ENCODE assay signal across 1 cellular context in genomic region chr7:107167483-107168232, GRCh38.
TF ChIP-seq lines count a peak whose summit lies in the region.

No MANE protein-coding gene starts in this region.

TF ChIP-seq in HepG2, 621 proteins besides CTCF, POLR2A, EP300 and RAD21 (continued from another document and continues in another):
- no peak for TF ChIP-seq SNAPC4 (CRISPR knock-in tag; IDR thresholded peaks at IDR 0.05)
- no peak for TF ChIP-seq ZNF646 (CRISPR knock-in tag; IDR thresholded peaks at IDR 0.05)
- TF ChIP-seq ZNF350 (CRISPR knock-in tag; IDR thresholded peaks at IDR 0.05; ENCODE audit: borderline replicate concordance, low read depth), result no peak
- TF ChIP-seq, protein P1, sequence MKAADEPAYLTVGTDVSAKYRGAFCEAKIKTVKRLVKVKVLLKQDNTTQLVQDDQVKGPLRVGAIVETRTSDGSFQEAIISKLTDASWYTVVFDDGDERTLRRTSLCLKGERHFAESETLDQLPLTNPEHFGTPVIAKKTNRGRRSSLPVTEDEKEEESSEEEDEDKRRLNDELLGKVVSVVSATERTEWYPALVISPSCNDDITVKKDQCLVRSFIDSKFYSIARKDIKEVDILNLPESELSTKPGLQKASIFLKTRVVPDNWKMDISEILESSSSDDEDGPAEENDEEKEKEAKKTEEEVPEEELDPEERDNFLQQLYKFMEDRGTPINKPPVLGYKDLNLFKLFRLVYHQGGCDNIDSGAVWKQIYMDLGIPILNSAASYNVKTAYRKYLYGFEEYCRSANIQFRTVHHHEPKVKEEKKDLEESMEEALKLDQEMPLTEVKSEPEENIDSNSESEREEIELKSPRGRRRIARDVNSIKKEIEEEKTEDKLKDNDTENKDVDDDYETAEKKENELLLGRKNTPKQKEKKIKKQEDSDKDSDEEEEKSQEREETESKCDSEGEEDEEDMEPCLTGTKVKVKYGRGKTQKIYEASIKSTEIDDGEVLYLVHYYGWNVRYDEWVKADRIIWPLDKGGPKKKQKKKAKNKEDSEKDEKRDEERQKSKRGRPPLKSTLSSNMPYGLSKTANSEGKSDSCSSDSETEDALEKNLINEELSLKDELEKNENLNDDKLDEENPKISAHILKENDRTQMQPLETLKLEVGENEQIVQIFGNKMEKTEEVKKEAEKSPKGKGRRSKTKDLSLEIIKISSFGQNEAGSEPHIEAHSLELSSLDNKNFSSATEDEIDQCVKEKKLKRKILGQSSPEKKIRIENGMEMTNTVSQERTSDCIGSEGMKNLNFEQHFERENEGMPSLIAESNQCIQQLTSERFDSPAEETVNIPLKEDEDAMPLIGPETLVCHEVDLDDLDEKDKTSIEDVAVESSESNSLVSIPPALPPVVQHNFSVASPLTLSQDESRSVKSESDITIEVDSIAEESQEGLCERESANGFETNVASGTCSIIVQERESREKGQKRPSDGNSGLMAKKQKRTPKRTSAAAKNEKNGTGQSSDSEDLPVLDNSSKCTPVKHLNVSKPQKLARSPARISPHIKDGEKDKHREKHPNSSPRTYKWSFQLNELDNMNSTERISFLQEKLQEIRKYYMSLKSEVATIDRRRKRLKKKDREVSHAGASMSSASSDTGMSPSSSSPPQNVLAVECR (CRISPR knock-in tag; IDR thresholded peaks at IDR 0.05; ENCODE audit: borderline replicate concordance), result no peak
- TF ChIP-seq ZNF558 (CRISPR knock-in tag; IDR thresholded peaks at IDR 0.05; ENCODE audit: borderline replicate concordance), result 0 out of 2 replicates have a peak, but pooled peaks have one; percentile 47
- TF ChIP-seq MXD3 (CRISPR knock-in tag; IDR thresholded peaks at IDR 0.05), result no peak
- no peak for TF ChIP-seq SNAI1 (CRISPR knock-in tag; IDR thresholded peaks at IDR 0.05; ENCODE audit: borderline replicate concordance)
- 0 out of 2 replicates have a peak, but pooled peaks have one; percentile 45 for TF ChIP-seq MIXL1 (CRISPR knock-in tag; IDR thresholded peaks at IDR 0.05)
- 0 out of 2 replicates have a peak, but pooled peaks have one; percentile 23 for TF ChIP-seq ZNF281 (CRISPR knock-in tag; IDR thresholded peaks at IDR 0.05; ENCODE audit: borderline replicate concordance)
- TF ChIP-seq FOXP1 (IDR thresholded peaks at IDR 0.05), result no peak
- TF ChIP-seq FOXP1 (CRISPR knock-in tag; IDR thresholded peaks at IDR 0.05), result no peak
- TF ChIP-seq ASH2L (IDR thresholded peaks at IDR 0.05; ENCODE audit: insufficient read length, low read depth, low read length), result peak; percentile 9
- no peak for TF ChIP-seq TCF7 (IDR thresholded peaks at IDR 0.05; ENCODE audit: low read depth)
- TF ChIP-seq, protein P2, sequence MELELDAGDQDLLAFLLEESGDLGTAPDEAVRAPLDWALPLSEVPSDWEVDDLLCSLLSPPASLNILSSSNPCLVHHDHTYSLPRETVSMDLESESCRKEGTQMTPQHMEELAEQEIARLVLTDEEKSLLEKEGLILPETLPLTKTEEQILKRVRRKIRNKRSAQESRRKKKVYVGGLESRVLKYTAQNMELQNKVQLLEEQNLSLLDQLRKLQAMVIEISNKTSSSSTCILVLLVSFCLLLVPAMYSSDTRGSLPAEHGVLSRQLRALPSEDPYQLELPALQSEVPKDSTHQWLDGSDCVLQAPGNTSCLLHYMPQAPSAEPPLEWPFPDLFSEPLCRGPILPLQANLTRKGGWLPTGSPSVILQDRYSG (CRISPR knock-in tag; IDR thresholded peaks at IDR 0.05), result no peak
- TF ChIP-seq ELF1 (CRISPR knock-in tag; IDR thresholded peaks at IDR 0.05), result no peak
- TF ChIP-seq ERF (CRISPR knock-in tag; IDR thresholded peaks at IDR 0.05), result no peak
- no peak for TF ChIP-seq ARNTL (CRISPR knock-in tag; IDR thresholded peaks at IDR 0.05)
- TF ChIP-seq, protein P3, sequence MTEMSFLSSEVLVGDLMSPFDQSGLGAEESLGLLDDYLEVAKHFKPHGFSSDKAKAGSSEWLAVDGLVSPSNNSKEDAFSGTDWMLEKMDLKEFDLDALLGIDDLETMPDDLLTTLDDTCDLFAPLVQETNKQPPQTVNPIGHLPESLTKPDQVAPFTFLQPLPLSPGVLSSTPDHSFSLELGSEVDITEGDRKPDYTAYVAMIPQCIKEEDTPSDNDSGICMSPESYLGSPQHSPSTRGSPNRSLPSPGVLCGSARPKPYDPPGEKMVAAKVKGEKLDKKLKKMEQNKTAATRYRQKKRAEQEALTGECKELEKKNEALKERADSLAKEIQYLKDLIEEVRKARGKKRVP (CRISPR knock-in tag; IDR thresholded peaks at IDR 0.05), result peak in 1 of 2 experiments; percentile 31; a peak in 1 of 4 replicates
- no peak for TF ChIP-seq ZNF326 (CRISPR knock-in tag; IDR thresholded peaks at IDR 0.05; ENCODE audit: borderline replicate concordance)
- TF ChIP-seq NFE2 (CRISPR knock-in tag; IDR thresholded peaks at IDR 0.05), result no peak
- peak; percentile 53; the same call in 1 of the 2 replicates for TF ChIP-seq FOSL2 (CRISPR knock-in tag; IDR thresholded peaks at IDR 0.05)
- no peak for TF ChIP-seq ZBTB34 (CRISPR knock-in tag; IDR thresholded peaks at IDR 0.05)
- peak; percentile 64 for TF ChIP-seq PHF21A (CRISPR knock-in tag; IDR thresholded peaks at IDR 0.05)
- TF ChIP-seq MTA1 (CRISPR knock-in tag; IDR thresholded peaks at IDR 0.05; ENCODE audit: borderline replicate concordance), result no peak
